9 cellular contexts compared by ENCODE assay signal in the genomic region with DNA sequence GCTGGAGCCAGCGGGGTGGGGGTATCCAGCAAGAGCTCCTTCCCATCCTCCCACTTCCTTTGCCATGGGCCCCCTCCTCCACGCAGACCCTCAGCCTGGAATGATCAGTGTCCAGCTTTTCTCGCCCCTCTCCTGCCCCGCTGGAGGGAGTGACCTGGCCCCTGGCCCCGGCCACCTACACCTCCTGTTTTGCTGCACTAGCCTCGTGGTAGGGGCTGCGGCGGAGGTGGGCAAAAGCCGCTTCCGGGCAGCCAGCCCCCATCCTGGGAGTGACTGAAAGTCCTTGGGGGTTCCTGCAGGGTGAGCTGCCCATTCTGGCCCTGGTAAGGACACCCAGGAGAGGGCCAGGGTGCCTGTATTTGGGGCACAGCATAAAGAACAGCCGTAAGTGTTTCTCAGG.
DNase-seq lines count a peak whose midpoint lies in the region; ATAC-seq and TF ChIP-seq lines count a peak whose summit lies in the region.
"Had no signal": no experiment of that assay in that cellular context is flagged by ENCODE, and none has a peak within 500 bp of the region (broad histone marks: within the 10 kb centered on the region; RNA-seq: fewer than 3 reads in every experiment).

No MANE protein-coding gene starts in this region.

- H3F3A ChIP-seq in GM23248 (ENCODE audit: insufficient read depth) = peaks cover 6% of the 10 kb centered on the region

- H3K4me2 ChIP-seq in GM23248 (ENCODE audit: unreplicated experiment) = no peak overlapping the region

- TF ChIP-seq CTCF in Peyer's patch (IDR thresholded peaks at IDR 0.05) (no peak), endodermal cell (conservative IDR thresholded peaks at IDR 0.05) (no peak)

- H3K4me3 ChIP-seq in GM23248 (no peak overlapping the region), Peyer's patch (no peak overlapping the region), endodermal cell (ENCODE audit: low read length) (no peak overlapping the region)

- no peaks in the 10 kb centered on the region for H3K27me3 Mint-ChIP-seq in endodermal cell (ENCODE audit: insufficient read depth)

- H3K9ac ChIP-seq in GM23248 (peak overlapping the region; percentile 23; the same call in 1 of the 2 replicates), endodermal cell (ENCODE audit: extremely low read depth, low read length, poor library complexity, severe bottlenecking) (no peak overlapping the region)

- intact Hi-C loops in sciatic nerve (cut with DNase I) = no loop called here

- ATAC-seq in sciatic nerve = no peak
- ATAC-seq in HG03196 (IDR thresholded peaks at IDR 0.05; ENCODE audit: unreplicated experiment) = no peak
- no peak for ATAC-seq in GM21447 (IDR thresholded peaks at IDR 0.05; ENCODE audit: unreplicated experiment)

- H2AFZ ChIP-seq in GM23248 = no peak overlapping the region

- no peaks in the 10 kb centered on the region for H3K27me3 ChIP-seq in GM23248 (replicated peaks; ENCODE audit: insufficient read depth)
- no peaks in the 10 kb centered on the region for H3K27me3 ChIP-seq in Peyer's patch
- no peaks in the 10 kb centered on the region for H3K27me3 ChIP-seq in endodermal cell (ENCODE audit: control insufficient read depth, insufficient read depth, low read length, poor library complexity, severe bottlenecking)

- 65 to 66% methylated on average over 10 to 11 of the region's 11 CpGs for WGBS in GM23248 (ENCODE audit: low coverage in 1 of 2, low lambda C conversion rate in 2 of 2, missing lambda C conversion rate in 2 of 2), 2 experiments
- WGBS in endodermal cell (ENCODE audit: insufficient coverage in 1 of 2, insufficient read length in 1 of 2), 2 experiments = 44 to 65% methylated on average over 9 to 11 of the region's 11 CpGs

- no peaks in the 10 kb centered on the region for H3K36me3 ChIP-seq in GM23248 (ENCODE audit: low read depth)
- no peaks in the 10 kb centered on the region for H3K36me3 ChIP-seq in Peyer's patch
- peaks cover 4% of the 10 kb centered on the region for H3K36me3 ChIP-seq in endodermal cell (ENCODE audit: control insufficient read depth, insufficient read depth, low read length)

- H3K27ac ChIP-seq in GM23248 (no peak overlapping the region), Peyer's patch (peak overlapping the region in 3 of 4 donors; percentile 18 to 98 (median 37)), endodermal cell (ENCODE audit: low read depth, low read length) (no peak overlapping the region)

- peaks cover 7% of the 10 kb centered on the region; the same call in 1 of the 2 replicates for H4K20me1 ChIP-seq in GM23248 (ENCODE audit: insufficient read depth)

- H3K9me2 ChIP-seq in GM23248 (ENCODE audit: insufficient read depth) = no peaks in the 10 kb centered on the region

- H3K27ac Mint-ChIP-seq in endodermal cell = no peak overlapping the region

- DNase-seq in GM23248 = no peak
- no peak for DNase-seq in Peyer's patch
- DNase-seq in endodermal cell = no peak
- peak; percentile 63 for DNase-seq in sciatic nerve (ENCODE audit: low spot score)
- DNase-seq in glomerular visceral epithelial cell (ENCODE audit: extremely low spot score) = no peak
- DNase-seq: activated CD4-positive, CD25-positive, alpha-beta regulatory T cell treated with anti-CD3 and anti-CD28 coated beads, Interleukin-2, amount 50 U/mL, for 72 hours; NCI-H1436 treated with DMSO at 0.1 percent for 48 hours had no signal

- peaks cover 100% of the 10 kb centered on the region for H3K79me2 ChIP-seq in GM23248 (ENCODE audit: insufficient read depth)

- peaks cover 39% of the 10 kb centered on the region for H3K4me1 ChIP-seq in GM23248 (ENCODE audit: insufficient read depth)
- H3K4me1 ChIP-seq in Peyer's patch = peaks cover 12 to 87% (median 78%) of the 10 kb centered on the region in 4 donors
- H3K4me1 ChIP-seq in endodermal cell (ENCODE audit: control insufficient read depth, insufficient read depth, low read length) = peaks cover 11% of the 10 kb centered on the region

- no peaks in the 10 kb centered on the region for H3K9me3 Mint-ChIP-seq in endodermal cell

- peaks cover 1% of the 10 kb centered on the region for H3K36me3 Mint-ChIP-seq in endodermal cell (ENCODE audit: low read depth)

- no peak for TF ChIP-seq POLR2A in Peyer's patch (IDR thresholded peaks at IDR 0.05)

- peak overlapping the region; percentile 43 for H3K4me3 Mint-ChIP-seq in endodermal cell

- peaks cover 29% of the 10 kb centered on the region for H3K4me1 Mint-ChIP-seq in endodermal cell

- no peaks in the 10 kb centered on the region for H3K9me3 ChIP-seq in GM23248 (ENCODE audit: low read depth)
- H3K9me3 ChIP-seq in Peyer's patch = no peaks in the 10 kb centered on the region
- H3K9me3 ChIP-seq in endodermal cell (ENCODE audit: control insufficient read depth, low read length) = no peaks in the 10 kb centered on the region

- in situ Hi-C loops in GM23248 (cut with MboI) = no loop called here

Comparison
In these comparisons a context has a peak if more than half of its experiments do, and no peak if none do; other contexts are left out.
1. H3K27ac ChIP-seq: peak in Peyer's patch (3 of 4); none in GM23248 (single experiment) and endodermal cell (single experiment).